In the genomic region with DNA sequence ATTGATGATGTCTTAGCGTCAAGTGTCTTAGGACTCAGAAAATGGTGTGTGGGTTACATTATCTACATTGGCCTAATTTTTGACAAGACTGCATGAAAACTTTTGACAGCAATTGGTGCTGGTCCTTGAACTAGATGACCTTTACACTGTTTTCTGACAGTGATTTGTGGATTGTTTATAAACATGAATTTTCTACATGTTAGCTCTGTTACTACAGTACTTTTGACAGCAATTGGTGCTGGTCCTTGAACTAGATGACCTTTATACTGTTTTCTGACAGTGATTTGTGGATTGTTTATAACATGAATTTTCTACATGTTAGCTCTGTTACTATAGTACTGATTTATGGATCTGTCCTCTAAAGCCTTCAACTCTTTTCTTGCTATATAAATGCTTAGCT, we compare ENCODE assay signal across 35 cellular contexts. TPM values are rescaled to one million over a fixed set of nuclear protein-coding genes. Genes with fewer than 3 reads are reported as not detected.
"Had no signal": no experiment of that assay in that cellular context is flagged by ENCODE, and none has a peak within 500 bp of the region (broad histone marks: within the 10 kb centered on the region; RNA-seq: fewer than 3 reads in every experiment).

No MANE protein-coding gene starts in this region.

- H3K27me3 ChIP-seq: ascending aorta, Peyer's patch, SJSA1 had no signal

- H3K9me3 Mint-ChIP-seq: activated B cell treated with CpG ODN at 0.5 μM for 24 hours; activated CD4-positive, alpha-beta memory T cell treated with anti-CD3 and anti-CD28 coated beads for 36 hours; activated naive CD8-positive, alpha-beta T cell treated with anti-CD3 and anti-CD28 coated beads for 36 hours; activated T-cell treated with anti-CD3 and anti-CD28 coated beads, Interleukin-2, amount 50 U/mL, for 4 hours; activated T-helper 1 cell treated with anti-CD3 and anti-CD28 coated beads, Interleukin-12 subunit alpha, Interleukin-12 subunit beta, Interleukin-2, Interleukin-4 antibody, amounts not matched to agents 30 ng/mL and 10 ng/mL and 1 ng/mL, durations not matched to agents 14 hours and 24 hours and 36 hours had no signal

- H3K4me3 Mint-ChIP-seq: activated B cell treated with CpG ODN at 0.5 μM for 24 hours; activated CD4-positive, alpha-beta memory T cell treated with anti-CD3 and anti-CD28 coated beads for 36 hours; activated naive CD8-positive, alpha-beta T cell treated with anti-CD3 and anti-CD28 coated beads for 36 hours; activated T-cell treated with anti-CD3 and anti-CD28 coated beads, Interleukin-2, amount 50 U/mL, for 4 hours; activated T-helper 1 cell treated with anti-CD3 and anti-CD28 coated beads, Interleukin-12 subunit alpha, Interleukin-12 subunit beta, Interleukin-2, Interleukin-4 antibody, amounts not matched to agents 30 ng/mL and 10 ng/mL and 1 ng/mL, durations not matched to agents 14 hours and 24 hours and 36 hours had no signal

- H3K36me3 ChIP-seq: ascending aorta, Peyer's patch had no signal

- ATAC-seq: activated T-cell treated with anti-CD3 and anti-CD28 coated beads, Interleukin-2, amount 50 U/mL, for 4 hours; PC-3; SK-N-SH treated with all-trans-retinoic acid at 6 μM for 48 hours had no signal

- H3K9me3 ChIP-seq: ascending aorta, Peyer's patch, SJSA1 had no signal

- H3K27ac ChIP-seq: ascending aorta, Peyer's patch, SJSA1, VCaP had no signal

- DNase-seq: activated B cell treated with CpG ODN at 0.5 μM for 24 hours; activated CD4-positive, alpha-beta memory T cell treated with anti-CD3 and anti-CD28 coated beads for 36 hours; activated CD4-positive, alpha-beta T cell treated with anti-CD3 and anti-CD28 coated beads for 4 hours; activated CD4-positive, alpha-beta T cell treated with anti-CD3 and anti-CD28 coated beads, Interleukin-2, amount 50 U/mL, for 1 hour; activated CD4-positive, CD25-positive, alpha-beta regulatory T cell treated with anti-CD3 and anti-CD28 coated beads, Interleukin-2, amount 50 U/mL, for 72 hours; activated CD8-positive, alpha-beta memory T cell treated with anti-CD3 and anti-CD28 coated beads, Interleukin-2, amount 50 U/mL, for 4 hours; activated naive CD4-positive, alpha-beta T cell treated with anti-CD3 and anti-CD28 coated beads, Interleukin-2, amount 50 U/mL, for 16 hours; activated naive CD8-positive, alpha-beta T cell treated with anti-CD3 and anti-CD28 coated beads for 36 hours; activated T-cell treated with anti-CD3 and anti-CD28 coated beads for 4 hours; activated T-cell treated with anti-CD3 and anti-CD28 coated beads, Interleukin-2, amount 50 U/mL, for 4 hours; amygdala; caudate nucleus; cerebellar nuclear complex; NCI-H1105; NCI-H1417 treated with DMSO at 0.1 percent for 48 hours; NCI-H187 treated with DMSO at 0.1 percent for 48 hours; NCI-H2081; NCI-H2171 treated with DMSO at 0.1 percent for 48 hours; NCI-H345; NCI-H524 treated with DMSO at 0.1 percent for 48 hours; PC-3; Peyer's patch; RPMI8226; SHP77 treated with DMSO at 0.1 percent for 48 hours; SW 1271; T-helper 1 cell; T-helper 2 cell; T-helper 9 cell had no signal

- H3K27me3 Mint-ChIP-seq: activated B cell treated with CpG ODN at 0.5 μM for 24 hours; activated CD4-positive, alpha-beta memory T cell treated with anti-CD3 and anti-CD28 coated beads for 36 hours; activated naive CD8-positive, alpha-beta T cell treated with anti-CD3 and anti-CD28 coated beads for 36 hours had no signal

- H3K4me3 ChIP-seq: ascending aorta, Peyer's patch, SJSA1 had no signal

- H3K27ac Mint-ChIP-seq: activated B cell treated with CpG ODN at 0.5 μM for 24 hours; activated CD4-positive, alpha-beta memory T cell treated with anti-CD3 and anti-CD28 coated beads for 36 hours; activated naive CD8-positive, alpha-beta T cell treated with anti-CD3 and anti-CD28 coated beads for 36 hours; activated T-helper 1 cell treated with anti-CD3 and anti-CD28 coated beads, Interleukin-12 subunit alpha, Interleukin-12 subunit beta, Interleukin-2, Interleukin-4 antibody, amounts not matched to agents 30 ng/mL and 10 ng/mL and 1 ng/mL, durations not matched to agents 14 hours and 24 hours and 36 hours had no signal

RNA-seq across cellular contexts. Expression of gene PXT1, which starts 16.8 kb away (rescaled TPM):
- total RNA-seq: ascending aorta, MCF 10A, NCI-H460, PC-3, Peyer's patch, SJSA1 had no signal
